Comparison of ENCODE assay signal across 8 cellular contexts in the genomic region with DNA sequence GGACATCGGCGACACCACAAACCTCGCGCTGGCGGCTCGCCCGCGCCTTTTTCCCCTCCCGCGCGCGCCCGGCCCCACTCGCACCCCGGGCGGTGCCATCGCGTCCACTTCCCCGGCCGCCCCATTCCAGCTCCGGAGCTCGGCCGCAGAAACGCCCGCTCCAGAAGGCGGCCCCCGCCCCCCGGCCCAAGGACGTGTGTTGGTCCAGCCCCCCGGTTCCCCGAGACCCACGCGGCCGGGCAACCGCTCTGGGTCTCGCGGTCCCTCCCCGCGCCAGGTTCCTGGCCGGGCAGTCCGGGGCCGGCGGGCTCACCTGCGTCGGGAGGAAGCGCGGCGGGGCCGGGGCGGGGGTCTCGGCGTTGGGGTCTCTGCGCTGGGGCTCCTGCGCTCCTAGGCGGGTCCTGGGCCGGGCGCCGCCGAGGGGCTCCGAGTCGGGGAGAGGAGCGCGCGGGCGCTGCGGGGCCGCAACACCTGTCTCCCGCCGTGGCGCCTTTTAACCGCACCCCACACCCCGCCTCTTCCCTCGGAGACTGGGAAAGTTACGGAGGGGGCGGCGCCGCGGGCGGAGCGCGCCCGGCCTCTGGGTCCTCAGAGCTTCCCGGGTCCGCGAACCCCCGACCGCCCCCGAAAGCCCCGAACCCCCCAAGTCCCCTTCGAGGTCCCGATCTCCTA. TPM values are rescaled to one million over a fixed set of nuclear protein-coding genes. Genes with fewer than 3 reads are reported as not detected.
DNase-seq lines count a peak whose midpoint lies in the region; TF ChIP-seq lines count a peak whose summit lies in the region.

A gene (minus strand): TSS at position 469 of the 672 bp plus-strand sequence. CDS start 3,357 bp downstream, outside the sequence.

- DNase-seq in Caco-2 (peak in 1 of 2 experiments; percentile 19), NT2/D1 (ENCODE audit: low read depth, low spot score) (no peak), esophagus muscularis mucosa (ENCODE audit: extremely low spot score) (no peak), SK-N-DZ (ENCODE audit: low spot score) (no peak), midbrain (lab: John Stamatoyannopoulos, UW) (no peak), superior temporal gyrus (ENCODE audit: extremely low spot score) (no peak), G401 (ENCODE audit: low spot score) (no peak)

- 0 out of 2 replicates have a peak, but pooled peaks cover 6% of the 10 kb centered on the region for H3K4me1 ChIP-seq in Caco-2
- no peaks in the 10 kb centered on the region for H3K4me1 ChIP-seq in NT2/D1 (ENCODE audit: insufficient read depth, insufficient read length)
- peaks cover 20 to 29% (median 27%) of the 10 kb centered on the region in 4 donors for H3K4me1 ChIP-seq in esophagus muscularis mucosa
- H3K4me1 ChIP-seq in neuron (ENCODE audit: insufficient read depth, low read length), result peaks cover 12% of the 10 kb centered on the region

- no peak for TF ChIP-seq POLR2A in esophagus muscularis mucosa (IDR thresholded peaks at IDR 0.05; ENCODE audit: low read depth)

- peak within 1 kb of the TSS; percentile 70 for H3K4me3 Mint-ChIP-seq in Caco-2 (ENCODE audit: unreplicated experiment)

- no peak for TF ChIP-seq EP300 in esophagus muscularis mucosa (IDR thresholded peaks at IDR 0.05)

- CTCF ChIA-PET in Caco-2 (lab: Charles Lee), result interaction anchor here (0.8 kb wide), 1 partner anchor 297 kb away, joined by 3 read pairs; no protein-coding TSS in a partner anchor

- no peak within 1 kb of the TSS for H3K27ac ChIP-seq in esophagus muscularis mucosa (replicated peaks in 1 of 4)

- H3K36me3 ChIP-seq in Caco-2 (ENCODE audit: control insufficient read depth, insufficient read depth, low read length), result no peaks in the 10 kb centered on the region
- no peaks in the 10 kb centered on the region for H3K36me3 ChIP-seq in NT2/D1 (ENCODE audit: insufficient read depth, insufficient read length, low read length)
- H3K36me3 ChIP-seq in esophagus muscularis mucosa, result no peaks in the 10 kb centered on the region
- H3K36me3 ChIP-seq in neuron (ENCODE audit: insufficient read depth, low read length), result no peaks in the 10 kb centered on the region

- no peaks in the 10 kb centered on the region for H3K36me3 Mint-ChIP-seq in Caco-2 (ENCODE audit: insufficient read depth, unreplicated experiment)

- BruUV-seq in Caco-2 (replicated peaks; lab: Mats Ljungman, UMichigan), result no TSS peak

- no peak for TF ChIP-seq CTCF in Caco-2 (IDR thresholded peaks at IDR 0.05; ENCODE audit: insufficient read depth in 1 of 2, low read depth in 1 of 2, low read length in 1 of 2, severe bottlenecking in 1 of 2, unreplicated experiment in 1 of 2)
- no peak for TF ChIP-seq CTCF in esophagus muscularis mucosa (IDR thresholded peaks at IDR 0.05)

- in situ Hi-C loops in G401 (cut with HindIII; ENCODE audit: low sequenced_read_pairs), result no loop called here

- H3K9me3 Mint-ChIP-seq in Caco-2 (ENCODE audit: unreplicated experiment), result no peaks in the 10 kb centered on the region

- H3K9ac ChIP-seq in NT2/D1 (ENCODE audit: insufficient read length, low read depth), result peak within 1 kb of the TSS; percentile 67

- H3K27me3 Mint-ChIP-seq in Caco-2 (ENCODE audit: insufficient read depth, unreplicated experiment), result peaks cover 31% of the 10 kb centered on the region

- POLR2A ChIA-PET in Caco-2 (lab: Charles Lee), result no interaction called here

- H3K4me3 ChIP-seq in Caco-2 (ENCODE audit: low read depth, low read length) (peak within 1 kb of the TSS; percentile 52), NT2/D1 (ENCODE audit: insufficient read length, low read depth) (peak within 1 kb of the TSS; percentile 44), esophagus muscularis mucosa (peak within 1 kb of the TSS; percentile 55 to 68 (median 60)), neuron (ENCODE audit: low read length) (peak within 1 kb of the TSS; percentile 29)

- H2AFZ ChIP-seq in neuron (ENCODE audit: low read depth, low read length), result peak within 1 kb of the TSS; percentile 13

- intact Hi-C loops in Caco-2 (cut with micrococcal nuclease; ENCODE audit: unreplicated experiment), result no loop called here
- intact Hi-C loops in esophagus muscularis mucosa (cut with DNase I), result no loop called here

- H3K4me1 Mint-ChIP-seq in Caco-2 (ENCODE audit: low read depth, unreplicated experiment), result no peaks in the 10 kb centered on the region

- H3K27ac Mint-ChIP-seq in Caco-2 (ENCODE audit: unreplicated experiment), result no peak within 1 kb of the TSS

- no peaks in the 10 kb centered on the region for H3K9me3 ChIP-seq in Caco-2
- H3K9me3 ChIP-seq in NT2/D1 (ENCODE audit: insufficient read depth, low read length), result no peaks in the 10 kb centered on the region
- H3K9me3 ChIP-seq in esophagus muscularis mucosa, result no peaks in the 10 kb centered on the region
- no peaks in the 10 kb centered on the region for H3K9me3 ChIP-seq in neuron (ENCODE audit: low read length)

- WGBS in esophagus muscularis mucosa, result no CpG with 5 or more reads among the region's 91 CpGs

- H3K27me3 ChIP-seq in Caco-2 (replicated peaks; ENCODE audit: control insufficient read depth, insufficient read depth, low read length) (peaks cover 1% of the 10 kb centered on the region), NT2/D1 (ENCODE audit: insufficient read depth, insufficient read length) (peaks cover 72% of the 10 kb centered on the region), esophagus muscularis mucosa (peaks cover 3 to 66% (median 35%) of the 10 kb centered on the region in 4 donors), neuron (ENCODE audit: insufficient read depth, low read length) (peaks cover 74% of the 10 kb centered on the region)

RNA-seq across cellular contexts. Expression of the gene that starts here (rescaled TPM):
- total RNA-seq in Caco-2 (2022), result 0.58 and 0.75 TPM in 2 replicates
- total RNA-seq in esophagus muscularis mucosa, result under 1 TPM in 2 of 4 donors, not detected in 2; 0.50 to 0.75 TPM
- polyA plus RNA-seq in SK-N-DZ (2014; cell fraction: cytosol; rRNA removed), result not detected in 2 replicates
- not detected in 2 replicates for polyA plus RNA-seq in SK-N-DZ (2014; cell fraction: nucleus; rRNA removed)
- total RNA-seq in G401 (2014; rRNA removed; shearing (Covaris generic)), result not detected in 2 replicates
